ENCODE assay signal across 10 cellular contexts in genomic region chr12:110704750-110705149, GRCh38. TPM values are rescaled to one million over a fixed set of nuclear protein-coding genes. Genes with fewer than 3 reads are reported as not detected.
A peak's percentile ranks its signal among the peaks of the same experiment; 100 is the strongest.
DNase-seq lines count a peak whose midpoint lies in the region; ATAC-seq and TF ChIP-seq lines count a peak whose summit lies in the region.
"Had no signal": no experiment of that assay in that cellular context is flagged by ENCODE, and none has a peak within 500 bp of the region (broad histone marks: within the 10 kb centered on the region; RNA-seq: fewer than 3 reads in every experiment).

No MANE protein-coding gene starts in this region.

- no peaks in the 10 kb centered on the region for H3K9me3 Mint-ChIP-seq in Calu3 (ENCODE audit: low read depth, unreplicated experiment)
- H3K9me3 Mint-ChIP-seq in GM23338, result no peaks in the 10 kb centered on the region
- H3K9me3 Mint-ChIP-seq: nephron had no signal

- H3K4me3 Mint-ChIP-seq in Calu3 (ENCODE audit: low read depth, unreplicated experiment) (no peak overlapping the region), GM23338 (no peak overlapping the region)
- H3K4me3 Mint-ChIP-seq: nephron had no signal

- BruUV-seq in Calu3 (replicated peaks; lab: Mats Ljungman, UMichigan), result no TSS peak

- H3K4me3 ChIP-seq in GM23338 (no peak overlapping the region), RWPE2 (ENCODE audit: severe bottlenecking) (no peak overlapping the region), kidney epithelial cell (ENCODE audit: low read depth, low read length) (no peak overlapping the region), ascending aorta (no peak overlapping the region)

- ATAC-seq in GM23338 (peak; percentile 89), RWPE2 (ENCODE audit: low read depth) (peak; percentile 41; the same call in 1 of the 3 replicates), HG02571 (IDR thresholded peaks at IDR 0.05; ENCODE audit: unreplicated experiment) (no peak)

- H3K27ac ChIP-seq in GM23338 (ENCODE audit: low read depth) (no peak overlapping the region), RWPE2 (ENCODE audit: poor library complexity, severe bottlenecking) (no peak overlapping the region), ascending aorta (no peak overlapping the region)

- H3K27me3 ChIP-seq in GM23338 (ENCODE audit: insufficient read depth) (no peaks in the 10 kb centered on the region), RWPE2 (ENCODE audit: insufficient read depth, poor library complexity, severe bottlenecking) (no peaks in the 10 kb centered on the region), kidney epithelial cell (ENCODE audit: control insufficient read depth, insufficient read depth, low read length) (no peaks in the 10 kb centered on the region), ascending aorta (no peaks in the 10 kb centered on the region)

- no peaks in the 10 kb centered on the region for H4K20me1 ChIP-seq in GM23338 (replicated peaks; ENCODE audit: insufficient read depth)

- no peak overlapping the region for H2AFZ ChIP-seq in GM23338

- H3K79me2 ChIP-seq in GM23338 (replicated peaks; ENCODE audit: insufficient read depth), result no peaks in the 10 kb centered on the region

- no peaks in the 10 kb centered on the region for H3K9me2 ChIP-seq in GM23338 (ENCODE audit: insufficient read depth)

- H3K9me3 ChIP-seq in RWPE2 (ENCODE audit: severe bottlenecking) (no peaks in the 10 kb centered on the region), ascending aorta (no peaks in the 10 kb centered on the region)

- no peaks in the 10 kb centered on the region for H3K27me3 Mint-ChIP-seq in Calu3 (ENCODE audit: unreplicated experiment)
- peaks cover 10% of the 10 kb centered on the region for H3K27me3 Mint-ChIP-seq in GM23338 (ENCODE audit: insufficient read depth, low read depth, poor library complexity)

- CTCF ChIA-PET in Calu3 (lab: Charles Lee), result interaction anchor here (0.6 to 2.7 kb wide), 11 partner anchors 15 to 415 kb away, joined by 3 to 30 read pairs (median 4); partner anchors contain the start of gene CCDC63

- peak; percentile 62 for DNase-seq in Calu3
- DNase-seq in GM23338 (ENCODE audit: low spot score), result peak; percentile 72
- DNase-seq in RWPE2 (ENCODE audit: low spot score), result no peak
- no peak for DNase-seq in kidney epithelial cell (ENCODE audit: low read depth)
- no peak for DNase-seq in ascending aorta (ENCODE audit: low spot score in 2 of 2)
- no peak for DNase-seq in foreskin melanocyte
- DNase-seq in KG1 (lab: John Stamatoyannopoulos, UW), result no peak
- DNase-seq: erythroblast had no signal

- peaks cover 6% of the 10 kb centered on the region for H3K36me3 Mint-ChIP-seq in Calu3 (ENCODE audit: insufficient read depth, unreplicated experiment)
- no peaks in the 10 kb centered on the region; the same call in 2 of the 3 replicates for H3K36me3 Mint-ChIP-seq in GM23338 (ENCODE audit: low read depth)

- no peak for TF ChIP-seq CTCF in Calu3 (IDR thresholded peaks at IDR 0.05; ENCODE audit: unreplicated experiment)
- peak; percentile 49 to 71 for TF ChIP-seq CTCF in GM23338 (conservative IDR thresholded peaks at IDR 0.05; ENCODE audit: low read depth in 2 of 2)
- peak; percentile 27 for TF ChIP-seq CTCF in RWPE2 (IDR thresholded peaks at IDR 0.05; ENCODE audit: poor library complexity, severe bottlenecking)
- peak; percentile 57 for TF ChIP-seq CTCF in kidney epithelial cell (IDR thresholded peaks at IDR 0.05; ENCODE audit: insufficient read depth, low read length, poor library complexity, severe bottlenecking)
- no peak for TF ChIP-seq CTCF in ascending aorta (IDR thresholded peaks at IDR 0.05)

- H3K4me1 Mint-ChIP-seq in Calu3 (ENCODE audit: low read depth, unreplicated experiment), result peaks cover 8% of the 10 kb centered on the region
- no peaks in the 10 kb centered on the region for H3K4me1 Mint-ChIP-seq in GM23338
- H3K4me1 Mint-ChIP-seq: nephron had no signal

- intact Hi-C loops in Calu3 (cut with micrococcal nuclease; ENCODE audit: unreplicated experiment) (loop anchor here (1.0 kb wide), 2 partner anchors 122 to 184 kb away; no protein-coding TSS in a partner anchor), ascending aorta (cut with DNase I) (no loop called here)

- H3K4me1 ChIP-seq in GM23338 (ENCODE audit: insufficient read depth), result no peaks in the 10 kb centered on the region
- H3K4me1 ChIP-seq in RWPE2 (ENCODE audit: insufficient read depth, poor library complexity, severe bottlenecking), result no peaks in the 10 kb centered on the region
- H3K4me1 ChIP-seq in ascending aorta, result no peaks in the 10 kb centered on the region

- no peak overlapping the region for H3K27ac Mint-ChIP-seq in Calu3 (ENCODE audit: unreplicated experiment)
- H3K27ac Mint-ChIP-seq in GM23338, result no peak overlapping the region
- H3K27ac Mint-ChIP-seq: nephron had no signal

- H3K36me3 ChIP-seq in GM23338 (ENCODE audit: insufficient read depth), result no peaks in the 10 kb centered on the region
- H3K36me3 ChIP-seq in RWPE2 (ENCODE audit: low read depth), result no peaks in the 10 kb centered on the region
- no peaks in the 10 kb centered on the region for H3K36me3 ChIP-seq in kidney epithelial cell (ENCODE audit: control insufficient read depth, insufficient read depth, low read length)
- H3K36me3 ChIP-seq in ascending aorta, result no peaks in the 10 kb centered on the region

- no peak overlapping the region for H3K4me2 ChIP-seq in GM23338

- no peaks in the 10 kb centered on the region for H3F3A ChIP-seq in GM23338 (replicated peaks; ENCODE audit: low read depth)

TF ChIP-seq in GM23338, 12 proteins besides CTCF, POLR2A, EP300 and RAD21 (continues in another document):
- TF ChIP-seq REST (IDR thresholded peaks at IDR 0.05; ENCODE audit: unreplicated experiment) (no peak), ETS1 (IDR thresholded peaks at IDR 0.05) (no peak), POLR2AphosphoS5 (IDR thresholded peaks at IDR 0.05; ENCODE audit: low read depth) (no peak), JUNB (IDR thresholded peaks at IDR 0.05; ENCODE audit: unreplicated experiment) (no peak), EZH2 (IDR thresholded peaks at IDR 0.05; ENCODE audit: low read depth, unreplicated experiment) (no peak), NANOG (IDR thresholded peaks at IDR 0.05; ENCODE audit: borderline replicate concordance) (no peak), STAT1 (IDR thresholded peaks at IDR 0.05; ENCODE audit: unreplicated experiment) (no peak)

RNA-seq across cellular contexts. Expression of gene HVCN1, which starts 15.8 kb away (rescaled TPM):
- total RNA-seq in Calu3 (2022) (0.71 and 0.99 TPM in 2 replicates), kidney epithelial cell (0.33 and 2.1 TPM in 2 replicates), ascending aorta (1.3 TPM)
- 10.7 and 11.8 TPM in 2 replicates for total RNA-seq in GM23338 (2014; rRNA removed; shearing (Covaris generic))
- 10.1 and 10.4 TPM in 2 replicates for polyA plus RNA-seq in GM23338 (2016; fragmentation: Nextera tagmentation; extraction: Ambion mirVana)

RNA-seq across cellular contexts. Expression of gene PPP1CC, which starts 37.9 kb away (rescaled TPM):
- total RNA-seq in Calu3 (2022) (199 and 213 TPM in 2 replicates), kidney epithelial cell (81.6 and 93.1 TPM in 2 replicates), ascending aorta (39.8 TPM)
- total RNA-seq in GM23338 (2014; rRNA removed; shearing (Covaris generic)), result 501 and 577 TPM in 2 replicates
- 272 and 276 TPM in 2 replicates for polyA plus RNA-seq in GM23338 (2016; fragmentation: Nextera tagmentation; extraction: Ambion mirVana)

Comparison
In these comparisons a context has a peak if more than half of its experiments do, and no peak if none do; other contexts are left out.
1. DNase-seq: peak in Calu3 (single experiment) and GM23338 (single experiment); none in RWPE2 (single experiment), kidney epithelial cell (single experiment), ascending aorta (0 of 2), foreskin melanocyte (single experiment) and KG1 (single experiment).
2. CTCF ChIP-seq: peak in GM23338 (2 of 2), RWPE2 (single experiment) and kidney epithelial cell (single experiment); none in Calu3 (single experiment) and ascending aorta (0 of 3).